Comparison of ENCODE assay signal across 8 cellular contexts in the genomic region with DNA sequence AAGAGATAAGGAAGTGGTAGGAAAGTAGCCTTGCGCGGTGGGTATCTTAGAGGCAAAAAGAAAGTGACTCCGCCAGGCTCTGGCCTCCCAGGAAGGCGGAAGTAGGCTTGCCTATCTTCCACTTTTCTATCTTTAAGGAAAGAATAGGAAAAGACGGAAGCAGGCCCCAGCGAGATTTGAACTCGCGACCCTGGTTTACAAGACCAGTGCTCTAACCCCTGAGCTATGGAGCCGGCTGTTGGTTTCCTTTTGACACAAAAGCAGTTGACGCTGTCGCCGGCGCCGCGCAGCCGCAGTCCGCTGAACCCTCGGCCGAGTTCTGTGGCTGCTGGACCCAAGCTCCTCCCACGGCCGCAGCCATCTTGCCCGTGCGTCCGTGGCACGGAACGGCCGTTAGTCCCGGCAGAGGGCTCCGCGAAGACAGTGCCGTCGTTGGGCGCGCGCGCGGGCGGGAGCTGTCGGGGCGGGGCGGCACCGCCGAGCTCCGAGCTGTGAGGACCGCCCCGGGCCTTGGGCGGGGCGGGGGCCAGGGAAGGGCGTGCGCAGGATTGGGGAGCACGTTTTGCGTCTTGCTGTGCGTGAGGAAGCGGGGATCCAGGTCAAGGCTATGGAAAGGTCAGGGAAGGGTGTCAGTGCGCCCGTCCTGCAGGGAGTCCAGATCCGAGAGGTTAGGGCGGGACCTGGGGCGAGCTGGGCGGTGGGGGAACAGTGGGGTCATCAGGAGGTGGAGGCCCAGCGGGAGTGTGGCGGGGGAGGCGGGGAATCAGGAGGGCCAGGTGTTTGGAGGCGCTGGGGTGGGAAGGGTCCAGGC. TPM values are rescaled to one million over a fixed set of nuclear protein-coding genes. Genes with fewer than 3 reads are reported as not detected.
DNase-seq lines count a peak whose midpoint lies in the region; ATAC-seq and TF ChIP-seq lines count a peak whose summit lies in the region.

No MANE protein-coding gene starts in this region.

- peak; percentile 85 for DNase-seq in astrocyte of the cerebellum (ENCODE audit: low read depth)
- peak; percentile 64 for DNase-seq in iPS DF 19.7 (ENCODE audit: low read depth, low spot score)
- DNase-seq in amniotic stem cell (lab: John Stamatoyannopoulos, UW) = no peak
- no peak for DNase-seq in NCI-H1048 (lab: John Stamatoyannopoulos, UW)

- no peaks in the 10 kb centered on the region for H3K27me3 ChIP-seq in skeletal muscle satellite cell (ENCODE audit: control insufficient read depth, insufficient read depth, low read length)

- no peaks in the 10 kb centered on the region for H3K9me3 ChIP-seq in skeletal muscle satellite cell (replicated peaks; ENCODE audit: low read length)

- TF ChIP-seq CTCF in astrocyte of the cerebellum (IDR thresholded peaks at IDR 0.05; ENCODE audit: low read depth, low read length, missing control alignments) = no peak

- H3K9ac ChIP-seq in skeletal muscle satellite cell (ENCODE audit: low read depth, low read length) = peak overlapping the region; percentile 84

- in situ Hi-C loops in astrocyte of the cerebellum (cut with HindIII; ENCODE audit: low sequenced_read_pairs) = loop anchor here (10.0 kb wide), 1 partner anchor 407 kb away; no protein-coding TSS in a partner anchor

- no peaks in the 10 kb centered on the region for H3K36me3 ChIP-seq in skeletal muscle satellite cell (ENCODE audit: insufficient read depth, low read length)

- ATAC-seq in GM18498 (IDR thresholded peaks at IDR 0.05; ENCODE audit: unreplicated experiment) = peak; percentile 66
- peak; percentile 65 for ATAC-seq in HG02852 (IDR thresholded peaks at IDR 0.05; ENCODE audit: unreplicated experiment)

- peak overlapping the region; percentile 98 for H3K4me2 ChIP-seq in skeletal muscle satellite cell (ENCODE audit: low read length)

- peak; percentile 61 for TF ChIP-seq POLR2A in Raji (IDR thresholded peaks at IDR 0.05; ENCODE audit: insufficient read depth, low read depth, low read length)

- peaks cover 25% of the 10 kb centered on the region for H3K4me1 ChIP-seq in skeletal muscle satellite cell (ENCODE audit: control insufficient read depth, insufficient read depth, low read length)

- H3K4me3 ChIP-seq in astrocyte of the cerebellum (ENCODE audit: low read depth, low read length) = peak overlapping the region; percentile 88
- H3K4me3 ChIP-seq in skeletal muscle satellite cell (ENCODE audit: low read length) = peak overlapping the region; percentile 87

RNA-seq across cellular contexts. Expression of gene TRIM7, which starts 13.3 kb away (rescaled TPM):
- 4.6 and 6.8 TPM in 2 replicates for total RNA-seq in skeletal muscle satellite cell (2012; rRNA removed)

RNA-seq across cellular contexts. Expression of gene TRIM41, which starts 31.4 kb away (rescaled TPM):
- total RNA-seq in skeletal muscle satellite cell (2012; rRNA removed) = 11.4 and 12.5 TPM in 2 replicates

RNA-seq across cellular contexts. Expression of gene OR2V2, which starts 44.3 kb away (rescaled TPM):
- total RNA-seq in skeletal muscle satellite cell (2012; rRNA removed) = not detected in 2 replicates

RNA-seq across cellular contexts. Expression of gene RACK1, which starts 52.0 kb away (rescaled TPM):
- total RNA-seq in skeletal muscle satellite cell (2012; rRNA removed) = 4,235 and 6,485 TPM in 2 replicates

Comparison
In these comparisons a context has a peak if more than half of its experiments do, and no peak if none do; other contexts are left out.
1. DNase-seq: peak in astrocyte of the cerebellum (single experiment) and iPS DF 19.7 (single experiment); none in amniotic stem cell (single experiment) and NCI-H1048 (single experiment).